Comparison of ENCODE assay signal across 4 cellular contexts in the genomic region with DNA sequence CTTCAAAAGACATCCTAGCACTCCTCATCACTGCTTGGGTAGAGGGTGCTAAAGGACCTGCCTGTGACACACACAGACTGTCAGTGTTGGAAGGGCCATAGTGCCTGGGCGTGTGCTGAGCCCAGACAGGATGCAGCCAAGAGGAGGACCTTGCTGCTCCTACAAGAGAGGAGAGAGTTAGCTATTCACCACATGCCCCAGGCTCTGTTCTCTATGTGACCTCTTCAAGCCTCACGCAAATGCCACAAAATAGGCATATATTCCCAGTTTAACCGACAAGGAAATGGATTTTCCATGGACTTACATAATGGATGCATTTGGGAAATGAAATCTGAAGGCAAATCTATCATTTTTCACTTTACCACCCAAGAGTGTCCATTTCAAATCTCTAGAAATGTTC.
"Had no signal": no experiment of that assay in that cellular context is flagged by ENCODE, and none has a peak within 500 bp of the region (broad histone marks: within the 10 kb centered on the region; RNA-seq: fewer than 3 reads in every experiment).

No MANE protein-coding gene starts in this region.

- H3K4me1 ChIP-seq: HAP-1 had no signal

- H3K9me3 ChIP-seq: HAP-1 had no signal

- FAIRE-seq: HepG2 had no signal

- H3K4me3 ChIP-seq: HAP-1 had no signal

- H3K36me3 ChIP-seq: HAP-1 had no signal

- H3K27ac ChIP-seq: GM23248, HL-60 had no signal
